In genomic region chr1:52404975-52405338, GRCh38 we compare ENCODE assay signal across 8 cellular contexts. TPM values are rescaled to one million over a fixed set of nuclear protein-coding genes. Genes with fewer than 3 reads are reported as not detected.
A peak's percentile ranks its signal among the peaks of the same experiment; 100 is the strongest.
DNase-seq lines count a peak whose midpoint lies in the region; ATAC-seq, FAIRE-seq and TF ChIP-seq lines count a peak whose summit lies in the region.

No MANE protein-coding gene starts in this region.

- H3K4me1 ChIP-seq in A549: peaks cover 21% of the 10 kb centered on the region; the same call in 2 of the 3 replicates
- peaks cover 11% of the 10 kb centered on the region; the same call in 1 of the 2 replicates for H3K4me1 ChIP-seq in HUES64 (ENCODE audit: insufficient read depth, low read length)
- H3K4me1 ChIP-seq in mucosa of descending colon (ENCODE audit: low read depth): peaks cover 16% of the 10 kb centered on the region

- CTCF ChIA-PET in A549 (lab: Yijun Ruan, JAX): interaction anchor here (0.9 to 1.6 kb wide), 3 partner anchors 13 to 281 kb away, joined by 3 to 4 read pairs (median 3); no protein-coding TSS in a partner anchor

- peaks cover 57% of the 10 kb centered on the region for H3K36me3 ChIP-seq in HUES64 (ENCODE audit: insufficient read depth, low read length)
- no peaks in the 10 kb centered on the region for H3K36me3 ChIP-seq in mucosa of descending colon (ENCODE audit: low read depth)

- no peak for TF ChIP-seq RAD21 in A549 (conservative IDR thresholded peaks at IDR 0.05 in 1 of 2, IDR thresholded peaks at IDR 0.05 in 1 of 2)

- H3K27ac ChIP-seq in A549: peak overlapping the region; percentile 93 to 94
- H3K27ac ChIP-seq in HUES64 (ENCODE audit: low read depth, low read length): peak overlapping the region; percentile 99
- H3K27ac ChIP-seq in caudate nucleus (ENCODE audit: low read depth, low read length): peak overlapping the region; percentile 85

- POLR2A ChIA-PET in A549 (lab: Yijun Ruan, JAX): interaction anchor here (0.6 to 1.7 kb wide), 7 partner anchors 38 to 437 kb away, joined by 3 to 10 read pairs (median 4); partner anchors contain the start of genes TUT4 and ZYG11A

- no peak for TF ChIP-seq CTCF in A549 (IDR thresholded peaks at IDR 0.05)
- TF ChIP-seq CTCF in mucosa of descending colon (IDR thresholded peaks at IDR 0.05): no peak

- FAIRE-seq in A549 (lab: Jason Lieb, UNC): no peak

- peak overlapping the region; percentile 93 for H3K4me2 ChIP-seq in A549

- ATAC-seq in A549: no peak
- ATAC-seq in mucosa of descending colon: no peak

- TF ChIP-seq POLR2A in A549 (IDR thresholded peaks at IDR 0.05; ENCODE audit: low read length): no peak

- WGBS in A549 (ENCODE audit: missing lambda C conversion rate): 0% methylated on average over 6 of the region's 8 CpGs
- 2% methylated on average over 8 of the region's 8 CpGs for WGBS in HUES64

- TF ChIP-seq EP300 in A549 (IDR thresholded peaks at IDR 0.05): no peak

- no peak for DNase-seq in A549 (ENCODE audit: low read depth in 1 of 2, low spot score in 1 of 2)
- no peak for DNase-seq in caudate nucleus (lab: John Stamatoyannopoulos, UW)
- DNase-seq in mucosa of descending colon: no peak
- DNase-seq in NOMO-1 treated with DMSO at 0.1 percent for 48 hours (lab: John Stamatoyannopoulos, UW; ENCODE audit: unreplicated experiment): no peak
- DNase-seq in foreskin melanocyte: no peak
- no peak for DNase-seq in NAMALWA (ENCODE audit: low spot score)
- DNase-seq in hypothalamus (lab: John Stamatoyannopoulos, UW): no peak

- intact Hi-C loops in mucosa of descending colon (cut with DNase I, micrococcal nuclease): no loop called here

- H3K27me3 ChIP-seq in HUES64 (ENCODE audit: insufficient read depth, low read length): no peaks in the 10 kb centered on the region

- H3K9ac ChIP-seq in HUES64 (ENCODE audit: low read depth, low read length): peak overlapping the region; percentile 97

- no peaks in the 10 kb centered on the region for H3K9me3 ChIP-seq in A549
- H3K9me3 ChIP-seq in HUES64 (ENCODE audit: insufficient read depth, low read depth, low read length): no peaks in the 10 kb centered on the region
- no peaks in the 10 kb centered on the region for H3K9me3 ChIP-seq in mucosa of descending colon

- H3K4me3 ChIP-seq in A549 (peak overlapping the region; percentile 93), HUES64 (ENCODE audit: low read length) (peak overlapping the region; percentile 96), mucosa of descending colon (peak overlapping the region; percentile 68)

TF ChIP-seq in A549, 52 proteins besides CTCF, POLR2A, EP300 and RAD21:
- TF ChIP-seq EHF (CRISPR knock-in tag; IDR thresholded peaks at IDR 0.05) (no peak), REST (IDR thresholded peaks at IDR 0.05) (no peak), BHLHE40 (IDR thresholded peaks at IDR 0.05; ENCODE audit: low read depth, low read length) (no peak), MAFK (IDR thresholded peaks at IDR 0.05; ENCODE audit: partially characterized antibody) (no peak), RARB (CRISPR knock-in tag; IDR thresholded peaks at IDR 0.05) (no peak), MAX (IDR thresholded peaks at IDR 0.05) (no peak), SREBF2 (IDR thresholded peaks at IDR 0.05) (no peak), FOXS1 (CRISPR knock-in tag; IDR thresholded peaks at IDR 0.05) (no peak), ZC3H11A (IDR thresholded peaks at IDR 0.05) (no peak), E2F6 (IDR thresholded peaks at IDR 0.05; ENCODE audit: borderline replicate concordance, low read depth) (no peak), KDM1A (IDR thresholded peaks at IDR 0.05; ENCODE audit: low read depth) (no peak), JUN (IDR thresholded peaks at IDR 0.05) (no peak), FOSL2 (IDR thresholded peaks at IDR 0.05) (no peak), FOSL2 (CRISPR knock-in tag; IDR thresholded peaks at IDR 0.05) (no peak), CEBPB (IDR thresholded peaks at IDR 0.05) (no peak), GATA3 (IDR thresholded peaks at IDR 0.05; ENCODE audit: borderline replicate concordance) (no peak)
- TF ChIP-seq, protein P1, sequence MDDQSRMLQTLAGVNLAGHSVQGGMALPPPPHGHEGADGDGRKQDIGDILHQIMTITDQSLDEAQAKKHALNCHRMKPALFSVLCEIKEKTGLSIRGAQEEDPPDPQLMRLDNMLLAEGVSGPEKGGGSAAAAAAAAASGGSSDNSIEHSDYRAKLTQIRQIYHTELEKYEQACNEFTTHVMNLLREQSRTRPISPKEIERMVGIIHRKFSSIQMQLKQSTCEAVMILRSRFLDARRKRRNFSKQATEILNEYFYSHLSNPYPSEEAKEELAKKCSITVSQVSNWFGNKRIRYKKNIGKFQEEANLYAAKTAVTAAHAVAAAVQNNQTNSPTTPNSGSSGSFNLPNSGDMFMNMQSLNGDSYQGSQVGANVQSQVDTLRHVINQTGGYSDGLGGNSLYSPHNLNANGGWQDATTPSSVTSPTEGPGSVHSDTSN (IDR thresholded peaks at IDR 0.05): no peak
- TF ChIP-seq, protein P2, sequence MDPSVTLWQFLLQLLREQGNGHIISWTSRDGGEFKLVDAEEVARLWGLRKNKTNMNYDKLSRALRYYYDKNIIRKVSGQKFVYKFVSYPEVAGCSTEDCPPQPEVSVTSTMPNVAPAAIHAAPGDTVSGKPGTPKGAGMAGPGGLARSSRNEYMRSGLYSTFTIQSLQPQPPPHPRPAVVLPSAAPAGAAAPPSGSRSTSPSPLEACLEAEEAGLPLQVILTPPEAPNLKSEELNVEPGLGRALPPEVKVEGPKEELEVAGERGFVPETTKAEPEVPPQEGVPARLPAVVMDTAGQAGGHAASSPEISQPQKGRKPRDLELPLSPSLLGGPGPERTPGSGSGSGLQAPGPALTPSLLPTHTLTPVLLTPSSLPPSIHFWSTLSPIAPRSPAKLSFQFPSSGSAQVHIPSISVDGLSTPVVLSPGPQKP (IDR thresholded peaks at IDR 0.05; ENCODE audit: low read depth, low read length): no peak

RNA-seq across cellular contexts. Expression of gene PRPF38A, which starts 0.6 kb away (rescaled TPM):
- 24.0 and 30.4 TPM in 2 replicates for polyA plus RNA-seq in A549 (2011; rRNA removed)
- 9.6 and 9.7 TPM in 2 replicates for polyA plus RNA-seq in A549 (2012; cell fraction: cytosol; rRNA removed)
- 10.9 and 12.0 TPM in 2 replicates for polyA plus RNA-seq in A549 (2012; cell fraction: nucleus; rRNA removed)
- polyA plus RNA-seq in A549 (2017; fragmentation: RNase III; extraction: RNeasy Plus Mini Kit Qiagen cat#74134 plus additional on column Dnase treatment): 12.9 to 14.1 TPM (median 13.0 TPM) in 3 replicates
- 21.0 and 24.6 TPM in 2 replicates for polyA minus RNA-seq in A549 (2011; rRNA and poly(A)+ RNA removed)
- 42.9 TPM for polyA plus RNA-seq in HUES64 (2013, experiment 1 of 2)
- 40.4 TPM for polyA plus RNA-seq in HUES64 (2013, experiment 2 of 2)
- 10 to 100 TPM; 44.9 to 58.2 (median 45.2) TPM for total RNA-seq in mucosa of descending colon

RNA-seq across cellular contexts. Expression of gene ORC1, which starts 0.7 kb away (rescaled TPM):
- polyA plus RNA-seq in A549 (2011; rRNA removed) (17.7 and 19.1 TPM in 2 replicates), A549 (2017; fragmentation: RNase III; extraction: RNeasy Plus Mini Kit Qiagen cat#74134 plus additional on column Dnase treatment) (17.7 to 18.9 TPM (median 18.2 TPM) in 3 replicates)
- 17.4 and 21.3 TPM in 2 replicates for polyA plus RNA-seq in A549 (2012; cell fraction: cytosol; rRNA removed)
- polyA plus RNA-seq in A549 (2012; cell fraction: nucleus; rRNA removed): 26.2 and 28.6 TPM in 2 replicates
- polyA minus RNA-seq in A549 (2011; rRNA and poly(A)+ RNA removed): 15.6 and 16.8 TPM in 2 replicates
- polyA plus RNA-seq in HUES64 (2013, experiment 1 of 2): 45.0 TPM
- 36.4 TPM for polyA plus RNA-seq in HUES64 (2013, experiment 2 of 2)
- 1 to 10 TPM; 1.1 to 7.6 (median 2.1) TPM for total RNA-seq in mucosa of descending colon

RNA-seq across cellular contexts. Expression of gene CC2D1B, which starts 39.0 kb away (rescaled TPM):
- polyA plus RNA-seq in A549 (2011; rRNA removed): 9.8 and 14.0 TPM in 2 replicates
- polyA plus RNA-seq in A549 (2012; cell fraction: cytosol; rRNA removed): 10.3 and 12.8 TPM in 2 replicates
- polyA plus RNA-seq in A549 (2012; cell fraction: nucleus; rRNA removed): 25.4 and 26.4 TPM in 2 replicates
- 15.6 to 18.4 TPM (median 18.2 TPM) in 3 replicates for polyA plus RNA-seq in A549 (2017; fragmentation: RNase III; extraction: RNeasy Plus Mini Kit Qiagen cat#74134 plus additional on column Dnase treatment)
- polyA minus RNA-seq in A549 (2011; rRNA and poly(A)+ RNA removed): 14.9 and 16.4 TPM in 2 replicates
- polyA plus RNA-seq in HUES64 (2013, experiment 1 of 2): 13.6 TPM
- 12.0 TPM for polyA plus RNA-seq in HUES64 (2013, experiment 2 of 2)
- total RNA-seq in mucosa of descending colon: 10 to 100 TPM; 38.0 to 43.6 (median 40.4) TPM
